ENCODE assay signal across 9 cellular contexts in the genomic region with DNA sequence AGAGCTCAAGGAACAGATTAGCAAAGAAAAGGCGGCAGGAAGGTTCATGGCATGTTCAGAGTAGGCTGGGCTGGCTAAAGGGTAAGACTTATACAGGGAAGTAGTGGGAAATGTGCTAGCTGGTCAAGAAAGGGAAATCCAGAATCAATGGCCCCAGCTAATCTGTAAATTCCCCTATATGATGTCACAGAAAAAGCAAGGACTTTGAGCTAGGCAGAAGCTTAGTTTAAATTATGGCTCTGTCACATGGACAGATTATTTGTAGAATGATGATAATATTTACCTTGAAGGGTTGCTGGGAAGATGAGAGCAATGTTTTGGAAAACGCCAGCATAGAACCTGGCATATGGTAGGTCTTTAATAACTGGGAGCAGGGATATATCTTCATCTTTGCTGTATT. TPM values are rescaled to one million over a fixed set of nuclear protein-coding genes. Genes with fewer than 3 reads are reported as not detected.
"Had no signal": no experiment of that assay in that cellular context is flagged by ENCODE, and none has a peak within 500 bp of the region (broad histone marks: within the 10 kb centered on the region; RNA-seq: fewer than 3 reads in every experiment).

No MANE protein-coding gene starts in this region.

- H3K9me3 Mint-ChIP-seq: GM23338, H9, HFFc6, IgD-negative memory B cell had no signal

- H3K4me1 Mint-ChIP-seq: GM23338, H9 had no signal

- H3K27me3 Mint-ChIP-seq: IgD-negative memory B cell had no signal

- H3K4me3 Mint-ChIP-seq: GM23338, H9, HFFc6, IgD-negative memory B cell had no signal

- H3K27ac ChIP-seq: KMS-11 had no signal

- H3K4me3 ChIP-seq: GM23338 had no signal

- ATAC-seq: GM23338 had no signal

- DNase-seq: H9, HCEC 1CT, HFFc6, KBM-7 had no signal

- H3K36me3 Mint-ChIP-seq: IgD-negative memory B cell had no signal

- H3K4me2 ChIP-seq: GM23338, KMS-11 had no signal

- H3K9ac ChIP-seq: KMS-11 had no signal

- H3K27ac Mint-ChIP-seq: GM23338, H9, HFFc6, IgD-negative memory B cell had no signal

- H2AFZ ChIP-seq: GM23338 had no signal

RNA-seq across cellular contexts. Expression of a gene that starts 36.5 kb away (rescaled TPM):
- total RNA-seq: GM23338, H1, H9, HT-29 had no signal
- polyA plus RNA-seq: GM23338, IgD-negative memory B cell had no signal

RNA-seq across cellular contexts. Expression of a gene that starts 54.9 kb away (rescaled TPM):
- total RNA-seq: GM23338, H1, H9, HFFc6, HT-29 had no signal
- polyA plus RNA-seq: GM23338, H1, IgD-negative memory B cell had no signal
